1 cellular context compared by ENCODE assay signal in the genomic region with DNA sequence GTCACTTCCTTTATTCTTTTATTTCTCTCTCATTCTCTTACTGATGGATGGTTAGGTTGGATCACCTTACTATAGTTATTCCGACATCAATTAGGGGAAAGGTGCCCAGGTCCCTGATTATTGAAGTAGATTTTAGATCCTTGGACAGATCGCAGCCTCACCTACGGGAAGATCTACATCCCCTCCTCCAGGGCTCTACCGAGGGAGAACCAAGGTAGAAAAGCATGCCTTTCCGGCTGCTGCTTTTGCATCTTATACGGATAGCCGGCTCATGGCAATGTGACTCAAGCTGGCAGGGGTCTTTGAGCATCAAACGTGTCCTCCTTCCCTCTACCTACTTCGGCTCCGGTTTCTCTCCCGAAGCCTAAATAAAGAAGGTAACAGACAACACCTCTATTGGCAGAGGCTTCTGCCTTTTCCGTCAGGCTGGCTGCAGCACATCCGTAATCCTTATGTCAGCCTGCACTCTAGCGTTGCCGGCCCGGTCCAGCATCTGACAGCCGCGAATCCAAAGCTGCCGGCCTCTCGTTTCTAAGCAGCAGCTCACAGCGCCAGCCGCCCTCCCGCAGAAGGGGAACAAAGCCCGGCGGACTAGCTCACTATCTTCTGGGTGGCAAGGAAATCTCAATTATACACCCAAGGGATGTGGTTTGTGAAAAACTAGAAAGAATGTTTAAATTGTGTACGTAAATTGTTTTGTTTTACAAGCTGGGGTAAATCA.
TF ChIP-seq lines count a peak whose summit lies in the region.

No MANE protein-coding gene starts in this region.

TF ChIP-seq in SK-N-SH treated with all-trans-retinoic acid at 6 μM for 48 hours, 23 proteins besides CTCF, POLR2A, EP300 and RAD21 (continued from another document):
- TF ChIP-seq, protein P1, sequence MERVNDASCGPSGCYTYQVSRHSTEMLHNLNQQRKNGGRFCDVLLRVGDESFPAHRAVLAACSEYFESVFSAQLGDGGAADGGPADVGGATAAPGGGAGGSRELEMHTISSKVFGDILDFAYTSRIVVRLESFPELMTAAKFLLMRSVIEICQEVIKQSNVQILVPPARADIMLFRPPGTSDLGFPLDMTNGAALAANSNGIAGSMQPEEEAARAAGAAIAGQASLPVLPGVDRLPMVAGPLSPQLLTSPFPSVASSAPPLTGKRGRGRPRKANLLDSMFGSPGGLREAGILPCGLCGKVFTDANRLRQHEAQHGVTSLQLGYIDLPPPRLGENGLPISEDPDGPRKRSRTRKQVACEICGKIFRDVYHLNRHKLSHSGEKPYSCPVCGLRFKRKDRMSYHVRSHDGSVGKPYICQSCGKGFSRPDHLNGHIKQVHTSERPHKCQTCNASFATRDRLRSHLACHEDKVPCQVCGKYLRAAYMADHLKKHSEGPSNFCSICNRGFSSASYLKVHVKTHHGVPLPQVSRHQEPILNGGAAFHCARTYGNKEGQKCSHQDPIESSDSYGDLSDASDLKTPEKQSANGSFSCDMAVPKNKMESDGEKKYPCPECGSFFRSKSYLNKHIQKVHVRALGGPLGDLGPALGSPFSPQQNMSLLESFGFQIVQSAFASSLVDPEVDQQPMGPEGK (CRISPR knock-in tag; IDR thresholded peaks at IDR 0.05; ENCODE audit: borderline replicate concordance): no peak
TF ChIP-seq in SK-N-SH treated with all-trans-retinoic acid at 6 μM for 48 hours: peak in this region for 1.
